In genomic region chr11:35662061-35662648, GRCh38 we compare ENCODE assay signal across 8 cellular contexts. TPM values are rescaled to one million over a fixed set of nuclear protein-coding genes. Genes with fewer than 3 reads are reported as not detected.
A peak's percentile ranks its signal among the peaks of the same experiment; 100 is the strongest.
DNase-seq lines count a peak whose midpoint lies in the region; ATAC-seq and TF ChIP-seq lines count a peak whose summit lies in the region.

No MANE protein-coding gene starts in this region.

- peaks cover 34% of the 10 kb centered on the region for H3K4me1 ChIP-seq in CD4-positive, alpha-beta memory T cell (ENCODE audit: insufficient read depth, low read length)
- H3K4me1 ChIP-seq in tibial nerve: peaks cover 0 to 27% (median 7%) of the 10 kb centered on the region in 4 donors

- peaks cover 34 to 49% (median 42%) of the 10 kb centered on the region in 4 donors for H3K4me1 Mint-ChIP-seq in CD4-positive, alpha-beta memory T cell

- TF ChIP-seq CTCF in coronary artery (IDR thresholded peaks at IDR 0.05): no peak
- TF ChIP-seq CTCF in tibial nerve (IDR thresholded peaks at IDR 0.05): no peak

- peak overlapping the region; percentile 95 to 99 (median 96) for H3K27ac Mint-ChIP-seq in CD4-positive, alpha-beta memory T cell

- POLR2A ChIA-PET in CD4-positive, alpha-beta memory T cell (lab: Charles Lee; ENCODE audit: partially characterized antibody): interaction anchor here (0.6 to 1.0 kb wide), 2 partner anchors 17 to 627 kb away, joined by 3 to 4 read pairs; partner anchors contain the start of gene COMMD9

- CTCF ChIA-PET in CD4-positive, alpha-beta memory T cell (lab: Charles Lee; ENCODE audit: partially characterized antibody): no interaction called here

- peak overlapping the region; percentile 93 to 99 (median 96) for H3K4me3 Mint-ChIP-seq in CD4-positive, alpha-beta memory T cell

- ATAC-seq in GM19035 (IDR thresholded peaks at IDR 0.05; ENCODE audit: unreplicated experiment): peak; percentile 47
- ATAC-seq in HG03196 (IDR thresholded peaks at IDR 0.05; ENCODE audit: unreplicated experiment): peak; percentile 48

- no peaks in the 10 kb centered on the region for H3K27me3 ChIP-seq in CD4-positive, alpha-beta memory T cell (ENCODE audit: insufficient read depth, low read length)
- peaks cover 0 to 2% of the 10 kb centered on the region in 2 donors for H3K27me3 ChIP-seq in tibial nerve

- H3K9me3 Mint-ChIP-seq in CD4-positive, alpha-beta memory T cell: peaks cover 15 to 38% (median 25%) of the 10 kb centered on the region in 8 donors

- no peaks in the 10 kb centered on the region for H3K36me3 ChIP-seq in CD4-positive, alpha-beta memory T cell (ENCODE audit: insufficient read depth, low read length)
- H3K36me3 ChIP-seq in tibial nerve: peaks cover 0 to 24% (median 0%) of the 10 kb centered on the region in 3 donors

- H3K27ac ChIP-seq in CD4-positive, alpha-beta memory T cell (ENCODE audit: low read depth, low read length): peak overlapping the region; percentile 74
- H3K27ac ChIP-seq in coronary artery (peak overlapping the region; percentile 85 to 96), tibial nerve (peak overlapping the region; percentile 83 to 97 (median 94))

- WGBS in tibial nerve, 2 donors: 0 to 1% methylated on average over 12 of the region's 12 CpGs

- peak overlapping the region; percentile 55 to 81 for H3K4me3 ChIP-seq in CD4-positive, alpha-beta memory T cell (ENCODE audit: low read length in 2 of 2)
- H3K4me3 ChIP-seq in coronary artery: peak overlapping the region; percentile 95
- H3K4me3 ChIP-seq in tibial nerve: peak overlapping the region; percentile 78 to 96 (median 82)

- no peak for TF ChIP-seq POLR2A in tibial nerve (IDR thresholded peaks at IDR 0.05)

- intact Hi-C loops in CD4-positive, alpha-beta memory T cell (cut with micrococcal nuclease): loop anchor here (1.0 to 10.0 kb wide), 4 partner anchors 45 to 1227 kb away; partner anchors contain the start of genes CAT, COMMD9 and TRAF6

- peaks cover 18 to 36% of the 10 kb centered on the region in 2 donors for H3K36me3 Mint-ChIP-seq in CD4-positive, alpha-beta memory T cell

- peaks cover 0 to 13% of the 10 kb centered on the region in 2 donors for H3K9me3 ChIP-seq in CD4-positive, alpha-beta memory T cell (ENCODE audit: control insufficient read depth in 1 of 2, low read length in 2 of 2)
- H3K9me3 ChIP-seq in tibial nerve: peaks cover 0 to 31% (median 9%) of the 10 kb centered on the region in 4 donors

- H3K27me3 Mint-ChIP-seq in CD4-positive, alpha-beta memory T cell: peaks cover 3 to 6% of the 10 kb centered on the region in 2 donors

- TF ChIP-seq EP300 in tibial nerve (IDR thresholded peaks at IDR 0.05): no peak

- peak in 4 of 5 donors; percentile 39 to 66 (median 46) for DNase-seq in CD4-positive, alpha-beta memory T cell
- peak; percentile 51 for DNase-seq in RPMI8226
- DNase-seq in coronary artery (ENCODE audit: low spot score): no peak
- DNase-seq in medulla oblongata (ENCODE audit: extremely low spot score): peak; percentile 90
- DNase-seq in tibial nerve (ENCODE audit: low spot score in 2 of 2): peak in 1 of 2 donors; percentile 55
- no peak for DNase-seq in COR-L47 (lab: John Stamatoyannopoulos, UW)

RNA-seq across cellular contexts. Expression of gene TRIM44, which starts 0.4 kb away (rescaled TPM):
- total RNA-seq in CD4-positive, alpha-beta memory T cell: 10 to 100 TPM; 49.8 to 53.1 TPM
- polyA plus RNA-seq in CD4-positive, alpha-beta memory T cell: 10 to 100 TPM; 34.7 to 47.6 TPM
- 10 to 100 TPM; 22.3 to 46.7 (median 39.5) TPM for total RNA-seq in tibial nerve

RNA-seq across cellular contexts. Expression of gene FJX1, which starts 43.9 kb away (rescaled TPM):
- total RNA-seq in CD4-positive, alpha-beta memory T cell: not detected
- under 1 TPM in 1 of 2 donors, not detected in 1; 0.10 TPM for polyA plus RNA-seq in CD4-positive, alpha-beta memory T cell
- 1 to 10 TPM; 1.5 to 7.2 (median 4.9) TPM for total RNA-seq in tibial nerve

Comparison
In these comparisons a context has a peak if more than half of its experiments do, and no peak if none do; other contexts are left out.
1. DNase-seq: peak in CD4-positive, alpha-beta memory T cell (4 of 5), RPMI8226 (single experiment) and medulla oblongata (single experiment); none in coronary artery (single experiment) and COR-L47 (single experiment).
2. Peak in every context shown above with its lines, with median percentiles within 50 percentile points of each other: H3K27ac ChIP-seq and H3K4me3 ChIP-seq.